In the genomic region with DNA sequence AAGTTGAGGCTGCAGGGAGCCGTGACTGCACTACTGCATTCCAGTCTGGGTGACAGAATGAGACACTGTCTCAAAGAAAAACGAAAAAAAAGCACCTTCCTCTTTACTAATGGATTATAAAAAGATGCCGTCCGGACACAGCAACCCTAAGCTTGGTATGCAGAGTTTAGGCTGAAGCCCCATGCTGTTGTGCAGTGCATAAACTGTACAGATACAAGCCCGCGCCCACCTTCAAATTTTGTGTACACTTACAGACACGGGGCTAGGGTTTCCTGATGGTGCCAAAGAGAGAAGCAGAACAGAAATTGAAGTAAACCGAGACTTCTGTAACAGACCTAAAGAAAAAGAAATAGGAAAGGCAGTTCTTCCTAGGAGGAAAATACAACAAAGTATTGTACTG, we compare ENCODE assay signal across 9 cellular contexts. TPM values are rescaled to one million over a fixed set of nuclear protein-coding genes. Genes with fewer than 3 reads are reported as not detected.
DNase-seq lines count a peak whose midpoint lies in the region; ATAC-seq and TF ChIP-seq lines count a peak whose summit lies in the region.
"Had no signal": no experiment of that assay in that cellular context is flagged by ENCODE, and none has a peak within 500 bp of the region (broad histone marks: within the 10 kb centered on the region; RNA-seq: fewer than 3 reads in every experiment).

No MANE protein-coding gene starts in this region.

- no peak overlapping the region for H2BK20ac ChIP-seq in H9 (ENCODE audit: low read depth, low read length, poor library complexity, severe bottlenecking)

- H3K9me3 ChIP-seq in H9 (ENCODE audit: control insufficient read depth, low read depth, low read length) (no peaks in the 10 kb centered on the region), stomach (no peaks in the 10 kb centered on the region)

- H3K79me2 ChIP-seq in H9 (ENCODE audit: insufficient read depth, low read length): no peaks in the 10 kb centered on the region

- TF ChIP-seq CTCF in H9 (conservative IDR thresholded peaks at IDR 0.05) (no peak), stomach (IDR thresholded peaks at IDR 0.05) (no peak)

- DNase-seq in H9: no peak
- DNase-seq in activated T-helper 1 cell treated with anti-CD3 and anti-CD28 coated beads, Interleukin-12 subunit alpha, Interleukin-12 subunit beta, Interleukin-2, Interleukin-4 antibody, amounts not matched to agents 30 ng/mL and 10 ng/mL and 1 ng/mL, durations not matched to agents 14 hours and 24 hours and 36 hours (ENCODE audit: low spot score): no peak
- DNase-seq in left lobe of liver (ENCODE audit: low spot score): no peak
- no peak for DNase-seq in stomach
- no peak for DNase-seq in amniotic stem cell (lab: John Stamatoyannopoulos, UW)
- no peak for DNase-seq in left colon
- DNase-seq: brain microvascular endothelial cell, DND-41 had no signal

- H3K4ac ChIP-seq in H9 (ENCODE audit: low read depth, low read length): no peak overlapping the region

- H4K91ac ChIP-seq in H9 (ENCODE audit: insufficient read length, low read depth, low read length): no peak overlapping the region

- H3K36me3 ChIP-seq in stomach: peaks cover 0 to 6% (median 0%) of the 10 kb centered on the region in 4 donors
- H3K36me3 ChIP-seq: brain microvascular endothelial cell had no signal

- no peak overlapping the region for H2AFZ ChIP-seq in H9 (ENCODE audit: low read length)

- peak overlapping the region in 2 of 3 experiments; percentile 13 to 56; a peak in 3 of 7 replicates for H3K27ac Mint-ChIP-seq in H9
- H3K27ac Mint-ChIP-seq in activated T-helper 1 cell treated with anti-CD3 and anti-CD28 coated beads, Interleukin-12 subunit alpha, Interleukin-12 subunit beta, Interleukin-2, Interleukin-4 antibody, amounts not matched to agents 30 ng/mL and 10 ng/mL and 1 ng/mL, durations not matched to agents 14 hours and 24 hours and 36 hours: peak overlapping the region; percentile 36

- H3K36me3 Mint-ChIP-seq in H9 (ENCODE audit: insufficient read depth in 1 of 3, low read depth in 3 of 3): no peaks in the 10 kb centered on the region
- H3K36me3 Mint-ChIP-seq in activated T-helper 1 cell treated with anti-CD3 and anti-CD28 coated beads, Interleukin-12 subunit alpha, Interleukin-12 subunit beta, Interleukin-2, Interleukin-4 antibody, amounts not matched to agents 30 ng/mL and 10 ng/mL and 1 ng/mL, durations not matched to agents 14 hours and 24 hours and 36 hours (ENCODE audit: low read depth): peaks cover 16% of the 10 kb centered on the region

- intact Hi-C loops in activated T-helper 1 cell treated with anti-CD3 and anti-CD28 coated beads, Interleukin-12 subunit alpha, Interleukin-12 subunit beta, Interleukin-2, Interleukin-4 antibody, amounts not matched to agents 30 ng/mL and 10 ng/mL and 1 ng/mL, durations not matched to agents 14 hours and 24 hours and 36 hours (cut with micrococcal nuclease): loop anchor here (1.0 to 5.0 kb wide), 15 partner anchors 39 to 573 kb away; partner anchors contain the start of genes FNDC3A, NUDT15 and RCBTB2
- intact Hi-C loops in stomach (cut with DNase I; ENCODE audit: low total_unique reads): no loop called here
- intact Hi-C loops in left colon (cut with DNase I, micrococcal nuclease): loop anchor here in 1 of 2 donors (10.0 kb wide), 1 partner anchor 161 kb away; no protein-coding TSS in a partner anchor

- H4K8ac ChIP-seq in H9 (replicated peaks; ENCODE audit: insufficient read length, low read depth, low read length): no peak overlapping the region

- H3K18ac ChIP-seq in H9 (ENCODE audit: insufficient read length, low read depth, low read length): no peak overlapping the region

- H3K14ac ChIP-seq in H9 (ENCODE audit: insufficient read depth, low read length): no peak overlapping the region

- TF ChIP-seq EP300 in stomach (IDR thresholded peaks at IDR 0.05): no peak

- H3K56ac ChIP-seq in H9 (ENCODE audit: insufficient read length, low read depth, low read length): no peak overlapping the region

- H3K9me3 Mint-ChIP-seq in H9: no peaks in the 10 kb centered on the region
- H3K9me3 Mint-ChIP-seq in activated T-helper 1 cell treated with anti-CD3 and anti-CD28 coated beads, Interleukin-12 subunit alpha, Interleukin-12 subunit beta, Interleukin-2, Interleukin-4 antibody, amounts not matched to agents 30 ng/mL and 10 ng/mL and 1 ng/mL, durations not matched to agents 14 hours and 24 hours and 36 hours: no peaks in the 10 kb centered on the region

- no peak overlapping the region for H3K4me3 ChIP-seq in stomach

- H4K5ac ChIP-seq in H9 (ENCODE audit: insufficient read length, low read depth, low read length): no peak overlapping the region

- no peak overlapping the region for H2BK12ac ChIP-seq in H9 (ENCODE audit: insufficient read length, low read depth, low read length)

- H2BK120ac ChIP-seq in H9 (ENCODE audit: low read depth, low read length, poor library complexity, severe bottlenecking): no peak overlapping the region

- no peaks in the 10 kb centered on the region for H3K23me2 ChIP-seq in H9 (ENCODE audit: insufficient read length, low read depth, low read length, poor library complexity, severe bottlenecking)

- H3K23ac ChIP-seq in H9 (ENCODE audit: insufficient read length, low read depth, low read length): no peak overlapping the region

- H3K4me1 Mint-ChIP-seq in H9: no peaks in the 10 kb centered on the region
- peaks cover 83% of the 10 kb centered on the region for H3K4me1 Mint-ChIP-seq in activated T-helper 1 cell treated with anti-CD3 and anti-CD28 coated beads, Interleukin-12 subunit alpha, Interleukin-12 subunit beta, Interleukin-2, Interleukin-4 antibody, amounts not matched to agents 30 ng/mL and 10 ng/mL and 1 ng/mL, durations not matched to agents 14 hours and 24 hours and 36 hours (ENCODE audit: low read depth)

- no peak overlapping the region for H3K9ac ChIP-seq in H9 (ENCODE audit: extremely low read depth, insufficient read length, low read length)

- no peaks in the 10 kb centered on the region for H3K27me3 Mint-ChIP-seq in H9 (ENCODE audit: low read depth)
- H3K27me3 Mint-ChIP-seq in activated T-helper 1 cell treated with anti-CD3 and anti-CD28 coated beads, Interleukin-12 subunit alpha, Interleukin-12 subunit beta, Interleukin-2, Interleukin-4 antibody, amounts not matched to agents 30 ng/mL and 10 ng/mL and 1 ng/mL, durations not matched to agents 14 hours and 24 hours and 36 hours (ENCODE audit: insufficient read depth): no peaks in the 10 kb centered on the region

- no peaks in the 10 kb centered on the region for H3K4me1 ChIP-seq in H9 (ENCODE audit: insufficient read depth, low read length)
- peaks cover 5 to 60% (median 15%) of the 10 kb centered on the region in 4 donors for H3K4me1 ChIP-seq in stomach

- no CpG with 5 or more reads among the region's 8 CpGs for WGBS in H9 (ENCODE audit: extremely low coverage, insufficient read length, low lambda C conversion rate)
- 88 to 90% (median 89%) methylated on average over 8 of the region's 8 CpGs for WGBS in stomach, 5 donors

- no peak overlapping the region for H3K4me2 ChIP-seq in H9 (ENCODE audit: insufficient read depth, insufficient read length, low read length)

- ATAC-seq in left lobe of liver (peak; percentile 34), HG03460 (IDR thresholded peaks at IDR 0.05; ENCODE audit: unreplicated experiment) (no peak), left colon (no peak)

- H2BK15ac ChIP-seq in H9 (ENCODE audit: low read depth, low read length): no peak overlapping the region

- no peak for TF ChIP-seq POLR2A in stomach (IDR thresholded peaks at IDR 0.05)

- H3K27me3 ChIP-seq in H9 (ENCODE audit: insufficient read depth, low read length) (no peaks in the 10 kb centered on the region), stomach (no peaks in the 10 kb centered on the region)
- H3K27me3 ChIP-seq: brain microvascular endothelial cell had no signal

- H3K27ac ChIP-seq in H9 (ENCODE audit: insufficient read length, low read depth, low read length): no peak overlapping the region
- H3K27ac ChIP-seq in stomach: peak overlapping the region in 4 of 5 donors; percentile 53 to 80 (median 58)
- H3K27ac ChIP-seq: brain microvascular endothelial cell had no signal

- H3K4me3 Mint-ChIP-seq in H9: no peak overlapping the region
- H3K4me3 Mint-ChIP-seq in activated T-helper 1 cell treated with anti-CD3 and anti-CD28 coated beads, Interleukin-12 subunit alpha, Interleukin-12 subunit beta, Interleukin-2, Interleukin-4 antibody, amounts not matched to agents 30 ng/mL and 10 ng/mL and 1 ng/mL, durations not matched to agents 14 hours and 24 hours and 36 hours: peak overlapping the region; percentile 9

- H4K20me1 ChIP-seq in H9 (ENCODE audit: control insufficient read depth, insufficient read depth, insufficient read length): no peaks in the 10 kb centered on the region

- H3T11ph ChIP-seq in H9 (ENCODE audit: low read length): no peak overlapping the region

- H2BK5ac ChIP-seq in H9 (ENCODE audit: insufficient read length, low read length): no peak overlapping the region

- H2AK5ac ChIP-seq in H9 (ENCODE audit: insufficient read length, low read length): no peak overlapping the region

- no peaks in the 10 kb centered on the region for H3K79me1 ChIP-seq in H9 (ENCODE audit: insufficient read depth, low read depth, low read length, poor library complexity, severe bottlenecking)

RNA-seq across cellular contexts. Expression of gene LPAR6, which starts 9.0 kb away (rescaled TPM):
- total RNA-seq in H9 (2021) (4.2 and 4.3 TPM in 2 replicates), left lobe of liver (4.8 TPM), stomach (10 to 100 TPM in 3 of 5 donors, 1 to 10 TPM in 2; 1.4 to 74.1 (median 16.1) TPM), left colon (10 to 100 TPM in 1 of 2 donors, 1 to 10 TPM in 1; 7.6 to 16.4 TPM)
- total RNA-seq in activated T-helper 1 cell treated with anti-CD3 and anti-CD28 coated beads, Interleukin-12 subunit alpha, Interleukin-12 subunit beta, Interleukin-2, Interleukin-4 antibody, amounts not matched to agents 30 ng/mL and 10 ng/mL and 1 ng/mL, durations not matched to agents 14 hours and 24 hours and 36 hours: 4.9 and 5.4 TPM in 2 replicates
- 100 to 1,000 TPM in 1 of 3 donors, 1 to 10 TPM in 2; 5.5 to 104 (median 7.6) TPM for polyA plus RNA-seq in stomach
